Comparison of ENCODE assay signal across 1 cellular context in genomic region chr1:18290740-18291412, GRCh38.
A peak's percentile ranks its signal among the peaks of the same experiment; 100 is the strongest.
TF ChIP-seq lines count a peak whose summit lies in the region.

No MANE protein-coding gene starts in this region.

TF ChIP-seq in H1, 55 proteins besides CTCF, POLR2A, EP300 and RAD21:
- TF ChIP-seq NANOG (IDR thresholded peaks at IDR 0.05; ENCODE audit: insufficient read depth, low read depth, low read length, poor library complexity, severe bottlenecking) (peak; percentile 12), SRF (IDR thresholded peaks at IDR 0.05; ENCODE audit: low read depth, low read length) (no peak)
TF ChIP-seq in H1: peak in this region for 1.
